18 cellular contexts compared by ENCODE assay signal in the genomic region with DNA sequence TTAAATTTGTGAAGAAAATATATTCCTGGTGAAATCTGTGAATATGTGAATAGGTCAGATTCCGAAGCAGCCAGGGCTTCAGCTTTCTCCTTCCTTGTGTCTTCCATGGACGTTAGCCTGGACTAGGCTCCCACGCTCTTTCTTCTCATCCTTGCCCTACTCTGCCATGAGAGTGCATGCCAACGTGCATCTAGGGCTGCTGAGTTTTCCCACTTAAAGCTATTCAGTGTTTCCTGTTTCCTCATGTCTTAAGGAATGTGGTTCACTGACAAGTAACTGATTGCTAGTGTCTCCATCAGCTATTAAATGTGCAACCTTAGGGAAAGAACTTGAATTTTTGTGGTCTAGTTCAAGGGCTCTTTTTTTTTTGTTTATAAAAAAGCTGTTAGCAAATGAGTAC.
DNase-seq lines count a peak whose midpoint lies in the region; ATAC-seq and TF ChIP-seq lines count a peak whose summit lies in the region.
"Had no signal": no experiment of that assay in that cellular context is flagged by ENCODE, and none has a peak within 500 bp of the region (broad histone marks: within the 10 kb centered on the region; RNA-seq: fewer than 3 reads in every experiment).

No MANE protein-coding gene starts in this region.

- no TSS peak for BruUV-seq in OCI-LY7 (replicated peaks; lab: Mats Ljungman, UMichigan)

- POLR2A ChIA-PET in OCI-LY7 (lab: Charles Lee): interaction anchor here (0.7 kb wide), 1 partner anchor 633 kb away, joined by 3 read pairs; no protein-coding TSS in a partner anchor

- no peak overlapping the region for H2BK15ac ChIP-seq in mesenchymal stem cell (ENCODE audit: low read depth, poor library complexity, severe bottlenecking)

- H3K4me3 ChIP-seq in OCI-LY7 (ENCODE audit: low read depth, low read length, poor library complexity, severe bottlenecking) (no peak overlapping the region), kidney epithelial cell (ENCODE audit: low read depth, low read length) (no peak overlapping the region), mesenchymal stem cell (ENCODE audit: insufficient read depth in 1 of 2, low read depth in 1 of 2, low read length in 2 of 2) (no peak overlapping the region)
- H3K4me3 ChIP-seq: A549, BLaER1, HAP-1, K562 had no signal

- intact Hi-C loops in OCI-LY7 (cut with micrococcal nuclease; ENCODE audit: unreplicated experiment): no loop called here

- no peak overlapping the region for H4K91ac ChIP-seq in mesenchymal stem cell (ENCODE audit: low read length)

- CTCF ChIA-PET in OCI-LY7 (lab: Charles Lee; ENCODE audit: unreplicated experiment): no interaction called here
- CTCF ChIA-PET in activated naive CD4-positive, alpha-beta T cell treated with anti-CD3 and anti-CD28 coated beads, Interleukin-2, amount 10 ng/mL, durations not matched to agents 7 days and 5 days (lab: Charles Lee): no interaction called here

- no peaks in the 10 kb centered on the region for H3K9me2 ChIP-seq in OCI-LY7 (ENCODE audit: insufficient read depth, low read length)

- H3K27me3 ChIP-seq in kidney epithelial cell (ENCODE audit: control insufficient read depth, insufficient read depth, low read length): no peaks in the 10 kb centered on the region
- H3K27me3 ChIP-seq in mesenchymal stem cell (ENCODE audit: control insufficient read depth in 1 of 2, insufficient read depth in 1 of 2, low read length in 2 of 2): no peaks in the 10 kb centered on the region
- H3K27me3 ChIP-seq: BLaER1 had no signal

- no peak overlapping the region for H3K4ac ChIP-seq in mesenchymal stem cell (ENCODE audit: low read depth in 1 of 2, low read length in 2 of 2)

- H4K8ac ChIP-seq in mesenchymal stem cell (ENCODE audit: low read length): no peak overlapping the region

- no peak overlapping the region for H3K27ac ChIP-seq in OCI-LY7 (ENCODE audit: low read depth, low read length, poor library complexity, severe bottlenecking)
- H3K27ac ChIP-seq in mesenchymal stem cell (ENCODE audit: low read length, poor library complexity, severe bottlenecking): no peak overlapping the region
- H3K27ac ChIP-seq: 22Rv1, A549, BLaER1, HL-60 had no signal

- no peaks in the 10 kb centered on the region for H3K79me1 ChIP-seq in mesenchymal stem cell (replicated peaks; ENCODE audit: low read length, poor library complexity, severe bottlenecking)

- H2BK5ac ChIP-seq in mesenchymal stem cell (ENCODE audit: low read depth, low read length, poor library complexity, severe bottlenecking): no peak overlapping the region

- no peak overlapping the region for H3K18ac ChIP-seq in mesenchymal stem cell (ENCODE audit: low read depth in 1 of 2, low read length in 2 of 2)

- no peak for ATAC-seq in GM19328 (IDR thresholded peaks at IDR 0.05; ENCODE audit: unreplicated experiment)
- ATAC-seq: A549, K562 had no signal

- WGBS in mesenchymal stem cell: 51% methylated on average over 4 of the region's 4 CpGs

- no peaks in the 10 kb centered on the region for H3K4me1 ChIP-seq in OCI-LY7 (ENCODE audit: insufficient read depth, low read length, poor library complexity, severe bottlenecking)
- no peaks in the 10 kb centered on the region for H3K4me1 ChIP-seq in mesenchymal stem cell (ENCODE audit: control insufficient read depth, insufficient read depth, low read depth, low read length)
- H3K4me1 ChIP-seq: A549, BLaER1, HAP-1 had no signal

- H3K9me3 ChIP-seq in OCI-LY7 (ENCODE audit: low read length) (no peaks in the 10 kb centered on the region), mesenchymal stem cell (ENCODE audit: control insufficient read depth, low read length) (peaks cover 3% of the 10 kb centered on the region)
- H3K9me3 ChIP-seq: A549, BLaER1, HAP-1 had no signal

- no peak overlapping the region for H2BK12ac ChIP-seq in mesenchymal stem cell (ENCODE audit: low read length in 2 of 2)

- H2AFZ ChIP-seq in OCI-LY7 (ENCODE audit: low read length) (peak overlapping the region; percentile 46; the same call in 1 of the 2 replicates), mesenchymal stem cell (ENCODE audit: low read depth, low read length) (no peak overlapping the region)

- H3K14ac ChIP-seq in mesenchymal stem cell (ENCODE audit: low read length in 2 of 2): no peak overlapping the region

- H3K4me2 ChIP-seq in OCI-LY7 (ENCODE audit: low read length) (no peak overlapping the region), mesenchymal stem cell (ENCODE audit: low read length, poor library complexity, severe bottlenecking) (no peak overlapping the region)
- H3K4me2 ChIP-seq: A549, BLaER1 had no signal

- no peaks in the 10 kb centered on the region for H3K36me3 Mint-ChIP-seq in activated naive CD4-positive, alpha-beta T cell treated with anti-CD3 and anti-CD28 coated beads, Interleukin-2, amount 10 ng/mL, durations not matched to agents 7 days and 5 days
- H3K36me3 Mint-ChIP-seq: CD14-positive monocyte; CD4-positive, alpha-beta memory T cell had no signal

- no peaks in the 10 kb centered on the region for H3K4me1 Mint-ChIP-seq in activated naive CD4-positive, alpha-beta T cell treated with anti-CD3 and anti-CD28 coated beads, Interleukin-2, amount 10 ng/mL, durations not matched to agents 7 days and 5 days
- H3K4me1 Mint-ChIP-seq: CD14-positive monocyte; CD4-positive, alpha-beta memory T cell had no signal

- H3K27ac Mint-ChIP-seq in activated naive CD4-positive, alpha-beta T cell treated with anti-CD3 and anti-CD28 coated beads, Interleukin-2, amount 10 ng/mL, durations not matched to agents 7 days and 5 days: no peak overlapping the region
- H3K27ac Mint-ChIP-seq: CD4-positive, alpha-beta memory T cell had no signal

- H2BK120ac ChIP-seq in mesenchymal stem cell (ENCODE audit: low read depth, low read length): no peak overlapping the region

- H3K36me3 ChIP-seq in OCI-LY7 (ENCODE audit: insufficient read depth, low read length) (no peaks in the 10 kb centered on the region), kidney epithelial cell (ENCODE audit: control insufficient read depth, insufficient read depth, low read length) (no peaks in the 10 kb centered on the region), mesenchymal stem cell (ENCODE audit: control insufficient read depth in 1 of 2, insufficient read depth in 2 of 2, low read depth in 1 of 2, low read length in 2 of 2) (no peaks in the 10 kb centered on the region)
- H3K36me3 ChIP-seq: BLaER1, HAP-1 had no signal

- H3K9me3 Mint-ChIP-seq in activated naive CD4-positive, alpha-beta T cell treated with anti-CD3 and anti-CD28 coated beads, Interleukin-2, amount 10 ng/mL, durations not matched to agents 7 days and 5 days: peaks cover 8% of the 10 kb centered on the region

- H3K27me3 Mint-ChIP-seq in activated naive CD4-positive, alpha-beta T cell treated with anti-CD3 and anti-CD28 coated beads, Interleukin-2, amount 10 ng/mL, durations not matched to agents 7 days and 5 days: no peaks in the 10 kb centered on the region
- H3K27me3 Mint-ChIP-seq: CD4-positive, alpha-beta memory T cell had no signal

- H4K20me1 ChIP-seq in OCI-LY7 (ENCODE audit: insufficient read depth, low read length): no peaks in the 10 kb centered on the region
- H4K20me1 ChIP-seq: BLaER1 had no signal

- no peak for TF ChIP-seq CTCF in OCI-LY7 (conservative IDR thresholded peaks at IDR 0.05; ENCODE audit: low read length)
- no peak for TF ChIP-seq CTCF in kidney epithelial cell (IDR thresholded peaks at IDR 0.05; ENCODE audit: insufficient read depth, low read length, poor library complexity, severe bottlenecking)

- no peaks in the 10 kb centered on the region for H3K79me2 ChIP-seq in OCI-LY7 (ENCODE audit: insufficient read depth, low read depth, low read length)

- H3K9ac ChIP-seq in mesenchymal stem cell (ENCODE audit: low read length): no peak overlapping the region
- H3K9ac ChIP-seq: BLaER1 had no signal

- in situ Hi-C loops in ACHN (cut with HindIII; ENCODE audit: low pct_ligation_motif_present, low pct_unique_long_range_greater_than_20kb, low sequenced_read_pairs): no loop called here

- DNase-seq in ACHN (peak; percentile 32), OCI-LY7 (ENCODE audit: low spot score) (no peak), kidney epithelial cell (ENCODE audit: low read depth) (peak; percentile 47), mesenchymal stem cell (peak; percentile 14), GM19238 (ENCODE audit: insufficient read length, low spot score) (no peak), NCI-H2196 (lab: John Stamatoyannopoulos, UW; ENCODE audit: unreplicated experiment) (no peak)
- no peak for DNase-seq in activated naive CD4-positive, alpha-beta T cell treated with anti-CD3 and anti-CD28 coated beads, Interleukin-2, amount 10 ng/mL, durations not matched to agents 7 days and 5 days
- DNase-seq: CD4-positive, alpha-beta memory T cell; DMS79 treated with DMSO at 0.1 percent for 48 hours; IMR-90 had no signal

- no peak overlapping the region for H3K23ac ChIP-seq in mesenchymal stem cell (ENCODE audit: low read length in 2 of 2)

- H2AK5ac ChIP-seq in mesenchymal stem cell (ENCODE audit: low read length, severe bottlenecking): no peak overlapping the region

- H3K4me3 Mint-ChIP-seq in activated naive CD4-positive, alpha-beta T cell treated with anti-CD3 and anti-CD28 coated beads, Interleukin-2, amount 10 ng/mL, durations not matched to agents 7 days and 5 days: no peak overlapping the region
- H3K4me3 Mint-ChIP-seq: CD14-positive monocyte; CD4-positive, alpha-beta memory T cell had no signal

Comparison
In these comparisons a context has a peak if more than half of its experiments do, and no peak if none do; other contexts are left out.
1. DNase-seq: peak in ACHN (single experiment), kidney epithelial cell (single experiment) and mesenchymal stem cell (single experiment); none in OCI-LY7 (single experiment), GM19238 (single experiment), NCI-H2196 (single experiment) and activated naive CD4-positive, alpha-beta T cell treated with anti-CD3 and anti-CD28 coated beads, Interleukin-2, amount 10 ng/mL, durations not matched to agents 7 days and 5 days (single experiment).